In the genomic region with DNA sequence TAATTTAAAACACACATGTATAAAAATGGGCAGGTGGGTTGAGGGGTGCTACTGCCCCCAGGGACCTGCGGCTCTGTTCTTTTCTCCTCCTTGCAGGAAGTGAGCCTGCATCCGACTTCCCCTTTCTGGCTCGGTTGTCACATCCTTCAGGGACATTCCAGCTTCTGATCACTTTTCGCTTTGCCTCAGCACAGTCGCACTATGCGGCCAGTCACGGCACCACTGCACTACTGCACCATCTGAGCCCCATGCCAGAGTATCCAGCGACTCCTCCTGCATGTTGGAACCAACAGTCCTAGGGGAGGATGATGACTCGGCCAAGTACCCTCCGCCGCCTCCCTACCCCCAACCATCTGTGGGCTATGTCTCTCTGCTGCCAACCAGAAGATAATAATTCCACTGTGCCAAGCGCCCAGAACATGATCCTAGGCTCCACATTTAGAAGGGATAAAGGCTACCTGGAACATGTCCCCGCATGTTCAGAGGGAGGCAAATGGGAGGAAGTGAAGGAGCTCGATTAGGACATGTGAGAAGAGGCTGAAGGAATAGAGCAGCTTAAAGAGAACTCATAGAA, we compare ENCODE assay signal across 8 cellular contexts. TPM values are rescaled to one million over a fixed set of nuclear protein-coding genes. Genes with fewer than 3 reads are reported as not detected.
DNase-seq lines count a peak whose midpoint lies in the region; ATAC-seq, FAIRE-seq and TF ChIP-seq lines count a peak whose summit lies in the region.

No MANE protein-coding gene starts in this region.

- no peaks in the 10 kb centered on the region for H3K9me3 Mint-ChIP-seq in activated T-helper 1 cell treated with anti-CD3 and anti-CD28 coated beads, Interleukin-12 subunit alpha, Interleukin-12 subunit beta, Interleukin-2, Interleukin-4 antibody, amounts not matched to agents 30 ng/mL and 10 ng/mL and 1 ng/mL, durations not matched to agents 14 hours and 24 hours and 36 hours

- H3K4me1 ChIP-seq in kidney (ENCODE audit: control insufficient read depth in 1 of 2, insufficient read depth in 1 of 2, low read depth in 1 of 2, low read length in 2 of 2) = peaks cover 15 to 18% of the 10 kb centered on the region in 2 donors
- H3K4me1 ChIP-seq in transverse colon = peaks cover 10 to 71% (median 44%) of the 10 kb centered on the region in 4 donors

- FAIRE-seq in kidney (lab: Jason Lieb, UNC) = no peak

- no peak for TF ChIP-seq POLR2A in transverse colon (IDR thresholded peaks at IDR 0.05)

- no peak for TF ChIP-seq CTCF in kidney (IDR thresholded peaks at IDR 0.05; ENCODE audit: borderline replicate concordance, extremely low read depth, insufficient read depth)
- no peak for TF ChIP-seq CTCF in transverse colon (IDR thresholded peaks at IDR 0.05)
- TF ChIP-seq CTCF in foreskin fibroblast (IDR thresholded peaks at IDR 0.05; ENCODE audit: low read depth, low read length) = no peak

- peaks cover 74% of the 10 kb centered on the region for H3K4me1 Mint-ChIP-seq in activated T-helper 1 cell treated with anti-CD3 and anti-CD28 coated beads, Interleukin-12 subunit alpha, Interleukin-12 subunit beta, Interleukin-2, Interleukin-4 antibody, amounts not matched to agents 30 ng/mL and 10 ng/mL and 1 ng/mL, durations not matched to agents 14 hours and 24 hours and 36 hours (ENCODE audit: low read depth)

- H3K27me3 Mint-ChIP-seq in activated T-helper 1 cell treated with anti-CD3 and anti-CD28 coated beads, Interleukin-12 subunit alpha, Interleukin-12 subunit beta, Interleukin-2, Interleukin-4 antibody, amounts not matched to agents 30 ng/mL and 10 ng/mL and 1 ng/mL, durations not matched to agents 14 hours and 24 hours and 36 hours (ENCODE audit: insufficient read depth) = no peaks in the 10 kb centered on the region

- H3K4me3 ChIP-seq in GM08714 (ENCODE audit: low read length) (peak overlapping the region; percentile 82; the same call in 1 of the 2 replicates), kidney (ENCODE audit: low read length in 2 of 2) (no peak overlapping the region), transverse colon (no peak overlapping the region), foreskin fibroblast (ENCODE audit: low read depth in 1 of 2, low read length in 2 of 2) (no peak overlapping the region)

- H3K36me3 ChIP-seq in kidney (ENCODE audit: control insufficient read depth in 1 of 2, insufficient read depth in 2 of 2, low read length in 2 of 2) (no peaks in the 10 kb centered on the region), transverse colon (no peaks in the 10 kb centered on the region)

- DNase-seq in HT1080 (ENCODE audit: low read depth) (peak; percentile 56), kidney (peak; percentile 64), transverse colon (peak; percentile 49), foreskin fibroblast (no peak), kidney glomerular epithelial cell (lab: John Stamatoyannopoulos, UW) (no peak)
- DNase-seq in activated T-helper 1 cell treated with anti-CD3 and anti-CD28 coated beads, Interleukin-12 subunit alpha, Interleukin-12 subunit beta, Interleukin-2, Interleukin-4 antibody, amounts not matched to agents 30 ng/mL and 10 ng/mL and 1 ng/mL, durations not matched to agents 14 hours and 24 hours and 36 hours (ENCODE audit: low spot score) = no peak

- 70 to 72% methylated on average over 6 to 14 of the region's 14 CpGs for WGBS in transverse colon (ENCODE audit: low coverage in 1 of 2), 2 donors

- H3K27ac Mint-ChIP-seq in activated T-helper 1 cell treated with anti-CD3 and anti-CD28 coated beads, Interleukin-12 subunit alpha, Interleukin-12 subunit beta, Interleukin-2, Interleukin-4 antibody, amounts not matched to agents 30 ng/mL and 10 ng/mL and 1 ng/mL, durations not matched to agents 14 hours and 24 hours and 36 hours = peak overlapping the region; percentile 68

- no peak overlapping the region for H3K9ac ChIP-seq in kidney (ENCODE audit: low read length in 2 of 2)

- TF ChIP-seq EP300 in transverse colon (IDR thresholded peaks at IDR 0.05; ENCODE audit: low read depth) = no peak

- in situ Hi-C loops in transverse colon (cut with MboI; ENCODE audit: low pct_ligation_motif_present in 1 of 4, low pct_unique_long_range_greater_than_20kb in 1 of 4, low sequenced_read_pairs in 3 of 4) = loop anchor here in 1 of 4 donors (25.0 kb wide), 1 partner anchor 242 kb away; no protein-coding TSS in a partner anchor

- ATAC-seq in GM21367 (IDR thresholded peaks at IDR 0.05; ENCODE audit: unreplicated experiment) = peak; percentile 28

- intact Hi-C loops in activated T-helper 1 cell treated with anti-CD3 and anti-CD28 coated beads, Interleukin-12 subunit alpha, Interleukin-12 subunit beta, Interleukin-2, Interleukin-4 antibody, amounts not matched to agents 30 ng/mL and 10 ng/mL and 1 ng/mL, durations not matched to agents 14 hours and 24 hours and 36 hours (cut with micrococcal nuclease) = no loop called here
- intact Hi-C loops in kidney (cut with DNase I) (no loop called here), transverse colon (cut with DNase I; ENCODE audit: low total_unique reads) (no loop called here)

- no peaks in the 10 kb centered on the region for H3K27me3 ChIP-seq in transverse colon

- H3K4me3 Mint-ChIP-seq in activated T-helper 1 cell treated with anti-CD3 and anti-CD28 coated beads, Interleukin-12 subunit alpha, Interleukin-12 subunit beta, Interleukin-2, Interleukin-4 antibody, amounts not matched to agents 30 ng/mL and 10 ng/mL and 1 ng/mL, durations not matched to agents 14 hours and 24 hours and 36 hours = peak overlapping the region; percentile 24

- H3K9me3 ChIP-seq in kidney (ENCODE audit: control insufficient read depth in 1 of 2, low read length in 2 of 2) (no peaks in the 10 kb centered on the region), transverse colon (no peaks in the 10 kb centered on the region)

- H3K27ac ChIP-seq in kidney (ENCODE audit: low read depth in 2 of 2, low read length in 2 of 2) (peak overlapping the region; percentile 18 to 72), transverse colon (peak overlapping the region; percentile 60 to 76 (median 68))

- H3K36me3 Mint-ChIP-seq in activated T-helper 1 cell treated with anti-CD3 and anti-CD28 coated beads, Interleukin-12 subunit alpha, Interleukin-12 subunit beta, Interleukin-2, Interleukin-4 antibody, amounts not matched to agents 30 ng/mL and 10 ng/mL and 1 ng/mL, durations not matched to agents 14 hours and 24 hours and 36 hours (ENCODE audit: low read depth) = peaks cover 20% of the 10 kb centered on the region

RNA-seq across cellular contexts. Expression of a gene that starts 17.6 kb away (rescaled TPM):
- total RNA-seq in HT1080 (2014; rRNA removed; shearing (Covaris generic)) = 93.8 and 101 TPM in 2 replicates
- polyA plus RNA-seq in HT1080 (2015; cell fraction: cytosol; rRNA removed) = 146 and 155 TPM in 2 replicates
- polyA plus RNA-seq in HT1080 (2015; cell fraction: nucleus; rRNA removed) = 96.6 and 109 TPM in 2 replicates
- total RNA-seq in activated T-helper 1 cell treated with anti-CD3 and anti-CD28 coated beads, Interleukin-12 subunit alpha, Interleukin-12 subunit beta, Interleukin-2, Interleukin-4 antibody, amounts not matched to agents 30 ng/mL and 10 ng/mL and 1 ng/mL, durations not matched to agents 14 hours and 24 hours and 36 hours = 10.1 and 10.7 TPM in 2 replicates
- total RNA-seq in kidney (34.1 TPM), transverse colon (100 to 1,000 TPM in 1 of 4 donors, 10 to 100 TPM in 3; 20.6 to 104 (median 31.8) TPM)
- 21.3 TPM for polyA plus RNA-seq in kidney (ENCODE audit: insufficient read depth, low read depth, low replicate concordance)

Comparison
In these comparisons a context has a peak if more than half of its experiments do, and no peak if none do; other contexts are left out.
1. DNase-seq: peak in HT1080 (single experiment), kidney (single experiment) and transverse colon (single experiment); none in activated T-helper 1 cell treated with anti-CD3 and anti-CD28 coated beads, Interleukin-12 subunit alpha, Interleukin-12 subunit beta, Interleukin-2, Interleukin-4 antibody, amounts not matched to agents 30 ng/mL and 10 ng/mL and 1 ng/mL, durations not matched to agents 14 hours and 24 hours and 36 hours (single experiment), foreskin fibroblast (0 of 2) and kidney glomerular epithelial cell (single experiment).